ENCODE assay signal across 27 cellular contexts in the genomic region with DNA sequence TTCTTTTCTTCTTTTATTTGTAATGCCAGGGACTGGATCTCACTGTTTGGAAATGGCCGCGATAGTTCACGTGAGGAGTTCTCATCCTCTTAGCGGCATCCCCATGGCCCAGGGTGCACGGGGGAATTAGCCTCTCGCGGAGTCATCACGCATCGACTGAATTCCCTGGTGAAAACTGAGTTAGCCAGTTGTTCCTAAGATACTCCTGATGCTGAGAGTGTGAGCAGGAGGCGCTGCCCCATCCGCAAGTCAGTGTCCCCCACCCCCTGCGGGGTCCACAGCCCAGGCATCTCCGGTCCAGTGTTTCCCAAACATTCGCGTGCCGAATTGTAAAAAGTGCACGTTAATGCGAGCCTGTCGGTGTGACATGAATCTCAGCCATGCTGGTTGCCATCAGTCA.
"Had no signal": no experiment of that assay in that cellular context is flagged by ENCODE, and none has a peak within 500 bp of the region (broad histone marks: within the 10 kb centered on the region; RNA-seq: fewer than 3 reads in every experiment).

No MANE protein-coding gene starts in this region.

- H3K27me3 Mint-ChIP-seq: activated CD4-positive, alpha-beta memory T cell treated with anti-CD3 and anti-CD28 coated beads for 36 hours; activated CD4-positive, alpha-beta T cell treated with anti-CD3 and anti-CD28 coated beads for 36 hours; activated CD4-positive, alpha-beta T cell treated with anti-CD3 and anti-CD28 coated beads, Interleukin-2, amount 10 ng/mL, durations not matched to agents 24 days and 14 days; activated naive CD8-positive, alpha-beta T cell; activated T-cell treated with anti-CD3 and anti-CD28 coated beads, Interleukin-2, amount 50 U/mL, for 24 hours; brain had no signal

- ATAC-seq: activated CD4-positive, alpha-beta T cell treated with anti-CD3 and anti-CD28 coated beads for 36 hours; activated T-cell treated with anti-CD3 and anti-CD28 coated beads, Interleukin-2, amount 50 U/mL, for 72 hours; gastroesophageal sphincter had no signal

- H3K4me3 Mint-ChIP-seq: activated CD4-positive, alpha-beta memory T cell treated with anti-CD3 and anti-CD28 coated beads for 36 hours; activated CD4-positive, alpha-beta T cell treated with anti-CD3 and anti-CD28 coated beads for 36 hours; activated CD4-positive, alpha-beta T cell treated with anti-CD3 and anti-CD28 coated beads, Interleukin-2, amount 10 ng/mL, durations not matched to agents 24 days and 14 days; activated naive CD8-positive, alpha-beta T cell; activated T-cell treated with anti-CD3 and anti-CD28 coated beads, Interleukin-2, amount 50 U/mL, for 24 hours; activated T-cell treated with anti-CD3 and anti-CD28 coated beads, Interleukin-2, amount 50 U/mL, for 72 hours; brain had no signal

- FAIRE-seq: endometrium, endothelial cell of umbilical vein had no signal

- H3K27ac Mint-ChIP-seq: activated CD4-positive, alpha-beta memory T cell treated with anti-CD3 and anti-CD28 coated beads for 36 hours; activated CD4-positive, alpha-beta T cell treated with anti-CD3 and anti-CD28 coated beads for 36 hours; activated CD4-positive, alpha-beta T cell treated with anti-CD3 and anti-CD28 coated beads, Interleukin-2, amount 10 ng/mL, durations not matched to agents 24 days and 14 days; activated naive CD8-positive, alpha-beta T cell; activated T-cell treated with anti-CD3 and anti-CD28 coated beads, Interleukin-2, amount 50 U/mL, for 24 hours; activated T-cell treated with anti-CD3 and anti-CD28 coated beads, Interleukin-2, amount 50 U/mL, for 72 hours had no signal

- H3K9me3 Mint-ChIP-seq: activated CD4-positive, alpha-beta memory T cell treated with anti-CD3 and anti-CD28 coated beads for 36 hours; activated CD4-positive, alpha-beta T cell treated with anti-CD3 and anti-CD28 coated beads, Interleukin-2, amount 10 ng/mL, durations not matched to agents 24 days and 14 days; activated T-cell treated with anti-CD3 and anti-CD28 coated beads, Interleukin-2, amount 50 U/mL, for 24 hours; activated T-cell treated with anti-CD3 and anti-CD28 coated beads, Interleukin-2, amount 50 U/mL, for 72 hours; brain had no signal

- DNase-seq: activated CD4-positive, alpha-beta memory T cell treated with anti-CD3 and anti-CD28 coated beads for 36 hours; activated CD4-positive, alpha-beta T cell treated with anti-CD3 and anti-CD28 coated beads for 36 hours; activated CD4-positive, alpha-beta T cell treated with anti-CD3 and anti-CD28 coated beads, Interleukin-2, amount 10 ng/mL, durations not matched to agents 24 days and 14 days; activated CD4-positive, CD25-positive, alpha-beta regulatory T cell; activated CD4-positive, CD25-positive, alpha-beta regulatory T cell treated with anti-CD3 and anti-CD28 coated beads, Interleukin-2, amount 50 U/mL, for 72 hours; activated CD8-positive, alpha-beta memory T cell treated with anti-CD3 and anti-CD28 coated beads, Interleukin-2, amount 50 U/mL, for 48 hours; activated effector memory CD4-positive, alpha-beta T cell treated with Interleukin-2 at 50 U/mL for 16 hours; activated gamma-delta T cell treated with Interleukin-2 at 50 U/mL for 16 hours; activated naive CD4-positive, alpha-beta T cell treated with anti-CD3 and anti-CD28 coated beads, Interleukin-2, amount 50 U/mL, for 16 hours; activated naive CD4-positive, alpha-beta T cell treated with Interleukin-2 at 50 U/mL for 16 hours; activated T-cell treated with anti-CD3 and anti-CD28 coated beads for 4 hours; activated T-cell treated with anti-CD3 and anti-CD28 coated beads, Interleukin-2, amount 50 U/mL, for 24 hours; activated T-cell treated with anti-CD3 and anti-CD28 coated beads, Interleukin-2, amount 50 U/mL, for 72 hours; amniotic stem cell; central memory CD4-positive, alpha-beta T cell; cerebellar nuclear complex; colonic mucosa; effector CD8-positive, alpha-beta T cell; esophagus squamous epithelium; foreskin melanocyte; head of caudate nucleus; T-helper 2 cell had no signal
